ENCODE assay signal across 16 cellular contexts in genomic region chr2:164882276-164882675, GRCh38. TPM values are rescaled to one million over a fixed set of nuclear protein-coding genes. Genes with fewer than 3 reads are reported as not detected.
"Had no signal": no experiment of that assay in that cellular context is flagged by ENCODE, and none has a peak within 500 bp of the region (broad histone marks: within the 10 kb centered on the region; RNA-seq: fewer than 3 reads in every experiment).

No MANE protein-coding gene starts in this region.

- DNase-seq: activated CD4-positive, alpha-beta T cell treated with anti-CD3 and anti-CD28 coated beads for 36 hours; activated CD8-positive, alpha-beta memory T cell treated with anti-CD3 and anti-CD28 coated beads, Interleukin-2, amount 50 U/mL, for 4 hours; activated CD8-positive, alpha-beta T cell treated with anti-CD3 and anti-CD28 coated beads for 36 hours; activated gamma-delta T cell treated with Interleukin-2 at 50 U/mL for 16 hours; activated naive CD8-positive, alpha-beta T cell treated with anti-CD3 and anti-CD28 coated beads, Interleukin-2, amount 10 ng/mL, durations not matched to agents 7 days and 5 days; activated T-cell treated with anti-CD3 and anti-CD28 coated beads, Interleukin-2, amount 50 U/mL, for 72 hours; caudate nucleus; effector CD4-positive, alpha-beta T cell; retina; T1000; transverse colon had no signal

- ATAC-seq: activated CD8-positive, alpha-beta T cell treated with anti-CD3 and anti-CD28 coated beads for 36 hours; activated T-cell treated with anti-CD3 and anti-CD28 coated beads, Interleukin-2, amount 50 U/mL, for 72 hours; stimulated activated effector memory CD8-positive, alpha-beta T cell treated with anti-CD3 and anti-CD28 coated beads, Interleukin-12 subunit alpha, Interleukin-12 subunit beta, amount 100 ng/mL, for 72 hours had no signal

- H3K4me1 ChIP-seq: parathyroid adenoma had no signal

- H3K27me3 ChIP-seq: ascending aorta, transverse colon had no signal

- H3K27ac ChIP-seq: ascending aorta, coronary artery, parathyroid adenoma, transverse colon, VCaP had no signal

- H3K4me3 ChIP-seq: ascending aorta, coronary artery, transverse colon had no signal

- H3K36me3 ChIP-seq: ascending aorta, transverse colon had no signal

- H3K9me3 ChIP-seq: ascending aorta, transverse colon had no signal

- H3K9ac ChIP-seq: parathyroid adenoma had no signal

- H2AFZ ChIP-seq: parathyroid adenoma had no signal

- H3K79me2 ChIP-seq: parathyroid adenoma had no signal

RNA-seq across cellular contexts. Expression of gene COBLL1, which starts 40.7 kb away (rescaled TPM):
- total RNA-seq: activated CD4-positive, alpha-beta T cell treated with anti-CD3 and anti-CD28 coated beads for 36 hours had no signal
